9 cellular contexts compared by ENCODE assay signal in the genomic region with DNA sequence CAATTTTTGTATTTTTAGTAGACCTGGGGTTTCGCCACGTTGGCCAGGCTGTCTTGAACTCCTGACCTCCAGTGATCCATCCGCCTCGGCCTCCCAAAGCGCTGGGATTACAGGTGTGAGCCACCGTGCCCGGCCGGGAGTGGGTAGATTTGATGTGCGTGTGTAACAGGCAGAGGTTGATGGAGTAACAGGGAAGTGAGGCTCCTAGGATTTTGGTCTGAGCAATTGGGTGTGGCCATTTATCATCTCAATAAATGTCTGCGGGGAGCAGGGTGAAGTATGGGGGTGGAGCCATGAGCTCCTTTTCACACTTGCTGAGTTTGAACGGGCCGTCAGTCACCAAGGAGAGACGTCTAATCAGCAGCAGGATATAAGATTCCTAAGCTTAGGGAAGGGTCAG. TPM values are rescaled to one million over a fixed set of nuclear protein-coding genes. Genes with fewer than 3 reads are reported as not detected.
DNase-seq lines count a peak whose midpoint lies in the region; ATAC-seq, FAIRE-seq and TF ChIP-seq lines count a peak whose summit lies in the region.
"Had no signal": no experiment of that assay in that cellular context is flagged by ENCODE, and none has a peak within 500 bp of the region (broad histone marks: within the 10 kb centered on the region; RNA-seq: fewer than 3 reads in every experiment).

No MANE protein-coding gene starts in this region.

- H3K27me3 ChIP-seq in breast epithelium (no peaks in the 10 kb centered on the region), stomach (no peaks in the 10 kb centered on the region)

- CTCF ChIA-PET in MCF 10A (lab: Yijun Ruan, JAX), result interaction anchor here (1.2 kb wide), 1 partner anchor 14 kb away, joined by 5 read pairs; no protein-coding TSS in a partner anchor

- TF ChIP-seq CTCF in MCF 10A (IDR thresholded peaks at IDR 0.05; ENCODE audit: unreplicated experiment), result no peak
- no peak for TF ChIP-seq CTCF in breast epithelium (IDR thresholded peaks at IDR 0.05)
- no peak for TF ChIP-seq CTCF in VCaP (conservative IDR thresholded peaks at IDR 0.05)
- TF ChIP-seq CTCF in glutamatergic neuron (IDR thresholded peaks at IDR 0.05; ENCODE audit: partially characterized antibody, unreplicated experiment), result no peak
- TF ChIP-seq CTCF in stomach (IDR thresholded peaks at IDR 0.05), result no peak
- TF ChIP-seq CTCF in kidney (IDR thresholded peaks at IDR 0.05; ENCODE audit: borderline replicate concordance, extremely low read depth, insufficient read depth), result no peak

- POLR2A ChIA-PET in MCF 10A (lab: Yijun Ruan, JAX), result interaction anchor here (0.7 to 3.1 kb wide), 9 partner anchors 18 to 388 kb away, joined by 3 to 18 read pairs (median 5); partner anchors contain the start of genes GTF3C5, MED22, RPL7A and STKLD1

- H3K4me3 ChIP-seq in breast epithelium, result peak overlapping the region in 1 of 3 donors; percentile 88
- peak overlapping the region; percentile 89 to 96 (median 94) for H3K4me3 ChIP-seq in stomach
- H3K4me3 ChIP-seq in kidney (ENCODE audit: low read length in 2 of 2), result no peak overlapping the region

- TF ChIP-seq EP300 in stomach (IDR thresholded peaks at IDR 0.05), result no peak

- peak overlapping the region; percentile 90 for H3K4me3 Mint-ChIP-seq in MCF 10A (ENCODE audit: unreplicated experiment)
- peak overlapping the region; percentile 98 for H3K4me3 Mint-ChIP-seq in glutamatergic neuron (ENCODE audit: unreplicated experiment)

- H3K9me3 Mint-ChIP-seq in MCF 10A (ENCODE audit: unreplicated experiment) (no peaks in the 10 kb centered on the region), glutamatergic neuron (ENCODE audit: unreplicated experiment) (peaks cover 4% of the 10 kb centered on the region)

- peaks cover 4 to 10% of the 10 kb centered on the region in 2 donors for H3K4me1 ChIP-seq in breast epithelium
- peaks cover 45 to 88% (median 78%) of the 10 kb centered on the region in 4 donors for H3K4me1 ChIP-seq in stomach
- H3K4me1 ChIP-seq in kidney (ENCODE audit: control insufficient read depth in 1 of 2, insufficient read depth in 1 of 2, low read depth in 1 of 2, low read length in 2 of 2), result peaks cover 7 to 8% of the 10 kb centered on the region in 2 donors

- no peak for FAIRE-seq in kidney (lab: Jason Lieb, UNC)
- FAIRE-seq: colon had no signal

- H3K36me3 Mint-ChIP-seq in MCF 10A (ENCODE audit: insufficient read depth, unreplicated experiment) (peaks cover 21% of the 10 kb centered on the region), glutamatergic neuron (ENCODE audit: unreplicated experiment) (no peaks in the 10 kb centered on the region)

- H3K4me1 Mint-ChIP-seq in MCF 10A (ENCODE audit: insufficient read depth, unreplicated experiment), result peaks cover 15% of the 10 kb centered on the region
- H3K4me1 Mint-ChIP-seq in glutamatergic neuron (ENCODE audit: low read depth, unreplicated experiment), result peaks cover 8% of the 10 kb centered on the region

- no peaks in the 10 kb centered on the region for H3K9me3 ChIP-seq in breast epithelium
- no peaks in the 10 kb centered on the region for H3K9me3 ChIP-seq in stomach
- H3K9me3 ChIP-seq in kidney (ENCODE audit: control insufficient read depth in 1 of 2, low read length in 2 of 2), result no peaks in the 10 kb centered on the region

- TF ChIP-seq POLR2A in breast epithelium (IDR thresholded peaks at IDR 0.05), result no peak
- no peak for TF ChIP-seq POLR2A in stomach (IDR thresholded peaks at IDR 0.05)

- 35 to 55% (median 50%) methylated on average over 13 of the region's 13 CpGs for WGBS in stomach, 5 donors

- H3K27me3 Mint-ChIP-seq in MCF 10A (ENCODE audit: insufficient read depth, unreplicated experiment) (no peaks in the 10 kb centered on the region), glutamatergic neuron (ENCODE audit: unreplicated experiment) (peaks cover 6% of the 10 kb centered on the region)

- no peak for DNase-seq in MCF 10A (ENCODE audit: unreplicated experiment)
- DNase-seq in breast epithelium (ENCODE audit: low spot score in 2 of 2), result no peak
- no peak for DNase-seq in glutamatergic neuron
- DNase-seq in stomach, result no peak
- DNase-seq in left lobe of liver (ENCODE audit: low spot score), result no peak
- DNase-seq in NCI-H524 treated with DMSO at 0.1 percent for 48 hours (lab: John Stamatoyannopoulos, UW), result no peak
- no peak for DNase-seq in kidney

- no peak overlapping the region for H3K27ac ChIP-seq in breast epithelium
- H3K27ac ChIP-seq in VCaP, result peak overlapping the region; percentile 89
- peak overlapping the region; percentile 75 to 94 (median 87) for H3K27ac ChIP-seq in stomach
- H3K27ac ChIP-seq in kidney (ENCODE audit: low read depth in 2 of 2, low read length in 2 of 2), result no peak overlapping the region

- intact Hi-C loops in MCF 10A (cut with micrococcal nuclease), result no loop called here
- intact Hi-C loops in breast epithelium (cut with DNase I; ENCODE audit: low total_unique reads), result no loop called here
- intact Hi-C loops in stomach (cut with DNase I; ENCODE audit: low total_unique reads), result no loop called here
- intact Hi-C loops in kidney (cut with DNase I), result no loop called here

- ATAC-seq in left lobe of liver, result no peak

- H3K9ac ChIP-seq in kidney (ENCODE audit: low read length in 2 of 2), result no peak overlapping the region

- BruUV-seq in MCF 10A (replicated peaks; lab: Mats Ljungman, UMichigan), result no TSS peak

- H3K36me3 ChIP-seq in breast epithelium, result no peaks in the 10 kb centered on the region
- peaks cover 14 to 22% (median 19%) of the 10 kb centered on the region in 4 donors for H3K36me3 ChIP-seq in stomach
- H3K36me3 ChIP-seq in kidney (ENCODE audit: control insufficient read depth in 1 of 2, insufficient read depth in 2 of 2, low read length in 2 of 2), result peaks cover 3 to 12% of the 10 kb centered on the region in 2 donors

- H3K27ac Mint-ChIP-seq in MCF 10A (ENCODE audit: low read depth, unreplicated experiment) (peak overlapping the region; percentile 70), glutamatergic neuron (ENCODE audit: unreplicated experiment) (peak overlapping the region; percentile 87)

RNA-seq across cellular contexts. Expression of gene REXO4, which starts 1.2 kb away (rescaled TPM):
- total RNA-seq in MCF 10A (2022) (26.0 and 38.1 TPM in 2 replicates), breast epithelium (10 to 100 TPM; 14.2 to 20.5 (median 18.7) TPM), glutamatergic neuron (ENCODE audit: unreplicated experiment) (20.4 TPM), stomach (10 to 100 TPM in 3 of 5 donors, 1 to 10 TPM in 1, under 1 TPM in 1; 0.45 to 64.3 (median 11.2) TPM), left lobe of liver (12.3 TPM), kidney (17.5 TPM)
- polyA plus RNA-seq in stomach (10 to 100 TPM; 14.3 to 16.8 (median 14.7) TPM), kidney (ENCODE audit: insufficient read depth, low read depth, low replicate concordance) (18.6 TPM)

RNA-seq across cellular contexts. Expression of gene ADAMTS13, which starts 3.2 kb away (rescaled TPM):
- 4.1 and 6.1 TPM in 2 replicates for total RNA-seq in MCF 10A (2022)
- 1 to 10 TPM in 1 of 3 donors, under 1 TPM in 2; 0.88 to 2.9 (median 0.96) TPM for total RNA-seq in breast epithelium
- 27.9 TPM for total RNA-seq in glutamatergic neuron (ENCODE audit: unreplicated experiment)
- 10 to 100 TPM in 1 of 5 donors, 1 to 10 TPM in 3, not detected in 1; 4.6 to 19.6 (median 6.1) TPM for total RNA-seq in stomach
- 1 to 10 TPM; 6.6 to 8.3 (median 8.3) TPM for polyA plus RNA-seq in stomach
- 21.4 TPM for total RNA-seq in left lobe of liver
- total RNA-seq in kidney, result 3.1 TPM
- 3.6 TPM for polyA plus RNA-seq in kidney (ENCODE audit: insufficient read depth, low read depth, low replicate concordance)

RNA-seq across cellular contexts. Expression of gene CACFD1, which starts 40.8 kb away (rescaled TPM):
- total RNA-seq in MCF 10A (2022) (1.5 and 3.4 TPM in 2 replicates), breast epithelium (10 to 100 TPM in 2 of 3 donors, 1 to 10 TPM in 1; 5.0 to 19.5 (median 13.4) TPM), glutamatergic neuron (ENCODE audit: unreplicated experiment) (45.4 TPM), stomach (10 to 100 TPM; 11.7 to 74.2 (median 16.7) TPM), left lobe of liver (30.0 TPM), kidney (37.3 TPM)
- polyA plus RNA-seq in stomach (10 to 100 TPM; 15.6 to 28.9 (median 28.3) TPM), kidney (ENCODE audit: insufficient read depth, low read depth, low replicate concordance) (37.8 TPM)

RNA-seq across cellular contexts. Expression of gene STKLD1, which starts 42.8 kb away (rescaled TPM):
- total RNA-seq in MCF 10A (2022), result 1.3 TPM in 2 replicates
- total RNA-seq in breast epithelium, result 1 to 10 TPM in 1 of 3 donors, under 1 TPM in 2; 0.59 to 3.9 (median 0.96) TPM
- 2.6 TPM for total RNA-seq in glutamatergic neuron (ENCODE audit: unreplicated experiment)
- not detected for total RNA-seq in stomach
- 1 to 10 TPM; 1.3 to 2.6 (median 1.9) TPM for polyA plus RNA-seq in stomach
- total RNA-seq in left lobe of liver, result 0.83 TPM
- total RNA-seq in kidney, result 1.9 TPM
- polyA plus RNA-seq in kidney (ENCODE audit: insufficient read depth, low read depth, low replicate concordance), result 4.0 TPM

RNA-seq across cellular contexts. Expression of gene SURF4, which starts 43.1 kb away (rescaled TPM):
- total RNA-seq in MCF 10A (2022) (198 and 226 TPM in 2 replicates), breast epithelium (100 to 1,000 TPM; 109 to 164 (median 133) TPM), glutamatergic neuron (ENCODE audit: unreplicated experiment) (111 TPM), stomach (100 to 1,000 TPM; 123 to 200 (median 147) TPM), left lobe of liver (225 TPM), kidney (138 TPM)
- polyA plus RNA-seq in stomach (10 to 100 TPM; 26.4 to 57.0 (median 42.4) TPM), kidney (ENCODE audit: insufficient read depth, low read depth, low replicate concordance) (121 TPM)

Comparison
In these comparisons a context has a peak if more than half of its experiments do, and no peak if none do; other contexts are left out.
1. H3K27ac ChIP-seq: peak in VCaP (single experiment) and stomach (5 of 5); none in breast epithelium (0 of 2) and kidney (0 of 2).
2. H3K4me3 ChIP-seq: peak in stomach (4 of 4); none in kidney (0 of 2).